10 cellular contexts compared by ENCODE assay signal in genomic region chr16:23302045-23302956, GRCh38. TPM values are rescaled to one million over a fixed set of nuclear protein-coding genes. Genes with fewer than 3 reads are reported as not detected.
DNase-seq lines count a peak whose midpoint lies in the region; ATAC-seq and TF ChIP-seq lines count a peak whose summit lies in the region.
"Had no signal": no experiment of that assay in that cellular context is flagged by ENCODE, and none has a peak within 500 bp of the region (broad histone marks: within the 10 kb centered on the region; RNA-seq: fewer than 3 reads in every experiment).

Gene SCNN1B (plus strand): TSS chr16:23302302. CDS start chr16:23348600, 46,298 bp downstream.

- peak; percentile 51 for DNase-seq in D341Med (ENCODE audit: low spot score)
- no peak for DNase-seq in IMR-90
- peak; percentile 66 for DNase-seq in colonic mucosa
- peak; percentile 65 for DNase-seq in nephron progenitor cell
- DNase-seq in superior temporal gyrus (ENCODE audit: extremely low spot score): no peak
- no peak for DNase-seq in stimulated activated CD4-positive, alpha-beta T cell treated with anti-CD3 and anti-CD28 coated beads, Interleukin-2, amount 100 ng/mL, for 48 hours
- no peak for DNase-seq in LoVo (ENCODE audit: low spot score)
- DNase-seq: NCI-H226 had no signal

- no peak for TF ChIP-seq RAD21 in IMR-90 (IDR thresholded peaks at IDR 0.05; ENCODE audit: low read length)

- POLR2A ChIA-PET in IMR-90 (lab: Charles Lee; ENCODE audit: unreplicated experiment): no interaction called here

- peak within 1 kb of the TSS; percentile 32 for H2AFZ ChIP-seq in IMR-90 (replicated peaks; ENCODE audit: low read length, poor library complexity)

- H3K18ac ChIP-seq in IMR-90 (ENCODE audit: low read depth, low read length): no peak within 1 kb of the TSS

- CTCF ChIA-PET in IMR-90 (lab: Yijun Ruan, JAX): interaction anchor here (0.5 kb wide), 1 partner anchor 689 kb away, joined by 4 read pairs; no protein-coding TSS in a partner anchor

- H3K9ac ChIP-seq in IMR-90 (ENCODE audit: low read depth, low read length): no peak within 1 kb of the TSS
- peak within 1 kb of the TSS; percentile 41 to 80 for H3K9ac ChIP-seq in colonic mucosa (ENCODE audit: low read depth in 2 of 2, low read length in 2 of 2)

- no peak within 1 kb of the TSS for H4K91ac ChIP-seq in IMR-90 (ENCODE audit: insufficient read depth, low read depth, low read length)

- no peak within 1 kb of the TSS for H3K27ac Mint-ChIP-seq in nephron progenitor cell
- H3K27ac Mint-ChIP-seq: natural killer cell treated with Interleukin-12 subunit alpha and Interleukin-12 subunit beta and Interleukin-15 and Interleukin-18, amount 100 ng/mL, for 72 hours had no signal

- H3K9me3 Mint-ChIP-seq in nephron progenitor cell: no peaks in the 10 kb centered on the region
- H3K9me3 Mint-ChIP-seq: natural killer cell treated with Interleukin-12 subunit alpha and Interleukin-12 subunit beta and Interleukin-15 and Interleukin-18, amount 100 ng/mL, for 72 hours had no signal

- no peak within 1 kb of the TSS for H3K4me2 ChIP-seq in IMR-90 (ENCODE audit: low read depth, low read length)

- no TSS peak for BruUV-seq in IMR-90 (replicated peaks; lab: Mats Ljungman, UMichigan)

- dilution Hi-C loops in IMR-90 (cut with HindIII; ENCODE audit: low sequenced_read_pairs, unreplicated experiment): no loop called here

- no peak for TF ChIP-seq CTCF in IMR-90 (conservative IDR thresholded peaks at IDR 0.05; ENCODE audit: low read depth, low read length)
- no peak for TF ChIP-seq CTCF in colonic mucosa (IDR thresholded peaks at IDR 0.05)
- TF ChIP-seq CTCF in nephron progenitor cell (IDR thresholded peaks at IDR 0.05): no peak

- no peaks in the 10 kb centered on the region for H3K36me3 ChIP-seq in IMR-90 (ENCODE audit: control insufficient read depth, insufficient read depth, low read length)
- no peaks in the 10 kb centered on the region for H3K36me3 ChIP-seq in colonic mucosa

- ATAC-seq in IMR-90 (ENCODE audit: low read depth) (no peak), GM18498 (IDR thresholded peaks at IDR 0.05; ENCODE audit: unreplicated experiment) (no peak)
- ATAC-seq: natural killer cell treated with Interleukin-12 subunit alpha and Interleukin-12 subunit beta and Interleukin-15 and Interleukin-18, amount 100 ng/mL, for 72 hours had no signal

- no peaks in the 10 kb centered on the region for H3K79me1 ChIP-seq in IMR-90 (ENCODE audit: low read depth in 1 of 2, low read length in 2 of 2)

- H3K9me3 ChIP-seq in IMR-90 (ENCODE audit: control insufficient read depth, insufficient read depth, low read length): no peaks in the 10 kb centered on the region
- no peaks in the 10 kb centered on the region for H3K9me3 ChIP-seq in colonic mucosa

- H3K9me1 ChIP-seq in IMR-90 (ENCODE audit: insufficient read depth, low read length): no peaks in the 10 kb centered on the region

- no peak within 1 kb of the TSS for H2BK20ac ChIP-seq in IMR-90 (ENCODE audit: low read depth, low read length)

- H4K8ac ChIP-seq in IMR-90 (ENCODE audit: low read depth in 2 of 2, low read length in 2 of 2): no peak within 1 kb of the TSS

- no peak within 1 kb of the TSS for H2BK15ac ChIP-seq in IMR-90 (ENCODE audit: low read depth, low read length)

- peaks cover 8% of the 10 kb centered on the region for H3K4me1 Mint-ChIP-seq in nephron progenitor cell

- in situ Hi-C loops in IMR-90 (cut with MboI; ENCODE audit: low sequenced_read_pairs): no loop called here

- no peaks in the 10 kb centered on the region for H4K20me1 ChIP-seq in IMR-90 (ENCODE audit: insufficient read depth, low read length)

- no peak within 1 kb of the TSS for H3K14ac ChIP-seq in IMR-90 (replicated peaks; ENCODE audit: low read depth, low read length)

- peak within 1 kb of the TSS; percentile 65 for H3K4me3 Mint-ChIP-seq in nephron progenitor cell
- H3K4me3 Mint-ChIP-seq: natural killer cell treated with Interleukin-12 subunit alpha and Interleukin-12 subunit beta and Interleukin-15 and Interleukin-18, amount 100 ng/mL, for 72 hours had no signal

- 3% methylated on average over 26 of the region's 81 CpGs; no CpG with 5 or more reads in 1 of the 2 experiments for WGBS in IMR-90 (ENCODE audit: extremely low coverage in 2 of 2, insufficient read length in 1 of 2), 2 experiments

- H2AK5ac ChIP-seq in IMR-90 (ENCODE audit: low read depth, low read length): no peak within 1 kb of the TSS

- TF ChIP-seq POLR2A in IMR-90 (IDR thresholded peaks at IDR 0.05; ENCODE audit: low read depth, low read length): no peak

- no peak within 1 kb of the TSS for H3K27ac ChIP-seq in IMR-90 (ENCODE audit: insufficient read depth, low read length)
- H3K27ac ChIP-seq in colonic mucosa: no peak within 1 kb of the TSS

- H2BK5ac ChIP-seq in IMR-90 (ENCODE audit: low read depth, low read length, poor library complexity, severe bottlenecking): no peak within 1 kb of the TSS

- H2BK120ac ChIP-seq in IMR-90 (ENCODE audit: low read depth, low read length): no peak within 1 kb of the TSS

- H3K36me3 Mint-ChIP-seq in nephron progenitor cell (ENCODE audit: low read depth): no peaks in the 10 kb centered on the region
- H3K36me3 Mint-ChIP-seq: natural killer cell treated with Interleukin-12 subunit alpha and Interleukin-12 subunit beta and Interleukin-15 and Interleukin-18, amount 100 ng/mL, for 72 hours had no signal

- H3K4me3 ChIP-seq in IMR-90 (ENCODE audit: insufficient read depth, low read depth, low read length): no peak within 1 kb of the TSS
- peak within 1 kb of the TSS; percentile 50 for H3K4me3 ChIP-seq in colonic mucosa

- intact Hi-C loops in IMR-90 (cut with micrococcal nuclease): no loop called here
- intact Hi-C loops in colonic mucosa (cut with DNase I): no loop called here

- no peak within 1 kb of the TSS for H3K56ac ChIP-seq in IMR-90 (ENCODE audit: extremely low read depth, insufficient read depth, low read length)

- no peak within 1 kb of the TSS for H3K4ac ChIP-seq in IMR-90 (ENCODE audit: low read depth, low read length)

- H3K4me1 ChIP-seq in IMR-90 (ENCODE audit: control insufficient read depth, insufficient read depth, low read length) (no peaks in the 10 kb centered on the region), colonic mucosa (no peaks in the 10 kb centered on the region)

- H4K5ac ChIP-seq in IMR-90 (ENCODE audit: low read depth, low read length): no peak within 1 kb of the TSS

- no peak within 1 kb of the TSS for H3K23ac ChIP-seq in IMR-90 (ENCODE audit: low read depth, low read length)

- H3K27me3 Mint-ChIP-seq in nephron progenitor cell (ENCODE audit: low read depth, poor library complexity): peaks cover 91% of the 10 kb centered on the region

- peak within 1 kb of the TSS; percentile 9 for H2AK9ac ChIP-seq in IMR-90 (replicated peaks; ENCODE audit: low read depth, low read length, poor library complexity)

- H3K27me3 ChIP-seq in IMR-90 (ENCODE audit: control insufficient read depth, insufficient read depth, low read length) (peaks cover 20% of the 10 kb centered on the region), colonic mucosa (no peaks in the 10 kb centered on the region)

TF ChIP-seq in IMR-90, 13 proteins besides CTCF, POLR2A, EP300 and RAD21:
- no peak for TF ChIP-seq CHD1 (IDR thresholded peaks at IDR 0.05; ENCODE audit: low read depth, low read length)
- no peak for TF ChIP-seq USF2 (IDR thresholded peaks at IDR 0.05; ENCODE audit: low read depth, low read length)
- no peak for TF ChIP-seq RCOR1 (IDR thresholded peaks at IDR 0.05; ENCODE audit: insufficient replicate concordance, low read length)
- TF ChIP-seq NFE2L2 (IDR thresholded peaks at IDR 0.05; ENCODE audit: low read depth, low read length): no peak
- TF ChIP-seq CEBPB (IDR thresholded peaks at IDR 0.05; ENCODE audit: low read depth, low read length): no peak
- TF ChIP-seq MAFK (IDR thresholded peaks at IDR 0.05; ENCODE audit: low read depth, low read length): no peak
- no peak for TF ChIP-seq ELK1 (IDR thresholded peaks at IDR 0.05; ENCODE audit: borderline replicate concordance, low read depth, low read length)
- TF ChIP-seq BHLHE40 (IDR thresholded peaks at IDR 0.05; ENCODE audit: low read depth, low read length): no peak
- no peak for TF ChIP-seq SMC3 (IDR thresholded peaks at IDR 0.05; ENCODE audit: low read depth, low read length)
- no peak for TF ChIP-seq RFX5 (IDR thresholded peaks at IDR 0.05; ENCODE audit: low read depth, low read length)
- no peak for TF ChIP-seq MAZ (IDR thresholded peaks at IDR 0.05; ENCODE audit: borderline replicate concordance, low read depth, low read length)
- no peak for TF ChIP-seq MXI1 (IDR thresholded peaks at IDR 0.05; ENCODE audit: borderline replicate concordance, low read depth, low read length)
- TF ChIP-seq FOS (IDR thresholded peaks at IDR 0.05; ENCODE audit: low read depth, low read length): no peak

RNA-seq across cellular contexts. Expression of gene SCNN1B, which starts in this region (rescaled TPM):
- not detected in 2 replicates for total RNA-seq in IMR-90 (2012; rRNA removed)
- not detected in 2 replicates for polyA plus RNA-seq in IMR-90 (2012; rRNA removed)
- not detected in 2 replicates for polyA plus RNA-seq in IMR-90 (2012; cell fraction: cytosol; rRNA removed)
- polyA plus RNA-seq in IMR-90 (2012; cell fraction: nucleus; rRNA removed; ENCODE audit: low replicate concordance): not detected in 2 replicates
- 10 to 100 TPM; 27.7 to 94.7 TPM for total RNA-seq in colonic mucosa
- total RNA-seq: natural killer cell treated with Interleukin-12 subunit alpha and Interleukin-12 subunit beta and Interleukin-15 and Interleukin-18, amount 100 ng/mL, for 72 hours had no signal

Comparison
In these comparisons a context has a peak if more than half of its experiments do, and no peak if none do; other contexts are left out.
1. RNA of gene SCNN1B (total RNA-seq): 27.7 to 94.7 TPM in colonic mucosa; not detected in IMR-90; every median in the first group is over 10 times any median in the second.
2. DNase-seq: peak in D341Med (single experiment), colonic mucosa (single experiment) and nephron progenitor cell (single experiment); none in IMR-90 (single experiment), superior temporal gyrus (single experiment), stimulated activated CD4-positive, alpha-beta T cell treated with anti-CD3 and anti-CD28 coated beads, Interleukin-2, amount 100 ng/mL, for 48 hours (0 of 2) and LoVo (single experiment).